ENCODE assay signal across 8 cellular contexts in the genomic region with DNA sequence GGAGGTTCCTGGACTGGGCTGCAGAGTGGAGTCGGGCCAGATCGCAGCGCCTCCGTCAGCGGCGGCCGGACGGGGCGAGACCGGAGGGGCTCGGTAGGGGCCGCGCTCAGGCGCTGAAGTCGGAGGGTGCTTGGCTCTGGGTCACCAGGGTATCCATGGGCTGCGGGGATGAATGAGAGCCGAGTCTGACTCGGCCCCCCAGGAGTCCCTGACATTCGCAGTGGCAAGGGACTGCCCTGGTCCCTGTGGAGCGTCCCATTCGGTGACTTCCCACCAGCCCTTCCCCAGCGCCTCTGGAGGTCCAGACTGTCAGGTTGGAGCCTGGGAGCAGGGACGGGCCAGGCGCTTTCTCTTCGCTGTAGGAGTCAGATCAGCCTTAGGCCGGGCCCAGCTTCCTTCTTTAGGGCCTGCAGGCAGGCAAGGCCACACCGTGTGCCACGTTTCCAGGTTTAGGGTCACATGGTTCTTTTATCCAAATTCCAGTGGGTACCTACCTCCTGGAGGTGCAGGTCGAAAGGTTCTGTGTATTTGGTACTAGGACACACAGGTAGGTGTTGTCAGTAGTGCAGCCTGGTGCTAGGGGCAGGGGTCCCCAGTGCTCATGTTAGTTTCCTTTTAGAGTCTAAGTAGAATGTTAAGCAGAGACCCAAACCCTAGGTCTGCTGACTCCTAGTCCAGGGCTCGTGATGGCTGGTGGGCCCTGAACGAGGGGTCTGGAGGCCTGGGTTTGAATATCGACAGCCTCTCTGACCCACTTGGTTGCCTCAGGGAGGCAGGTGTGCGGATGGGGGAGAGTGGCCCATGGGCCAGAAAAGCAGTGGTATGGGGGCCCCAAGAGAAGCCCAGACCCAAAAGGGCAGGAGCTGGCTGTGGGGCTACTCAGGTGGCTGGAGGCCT. TPM values are rescaled to one million over a fixed set of nuclear protein-coding genes. Genes with fewer than 3 reads are reported as not detected.
DNase-seq lines count a peak whose midpoint lies in the region; ATAC-seq, FAIRE-seq and TF ChIP-seq lines count a peak whose summit lies in the region.

No MANE protein-coding gene starts in this region.

- no peaks in the 10 kb centered on the region for H3K9me3 Mint-ChIP-seq in immature natural killer cell

- H3K27ac ChIP-seq in stomach smooth muscle (ENCODE audit: low read length) = peak overlapping the region; percentile 37

- H3K4me1 Mint-ChIP-seq in immature natural killer cell = peaks cover 13 to 29% of the 10 kb centered on the region in 2 donors

- H3K9me3 ChIP-seq in adipocyte (ENCODE audit: control insufficient read depth, low read length) = no peaks in the 10 kb centered on the region
- no peaks in the 10 kb centered on the region for H3K9me3 ChIP-seq in stomach smooth muscle (ENCODE audit: control insufficient read depth in 2 of 2, low read length in 2 of 2)

- DNase-seq in GM12865 (ENCODE audit: low read depth) (no peak), adipocyte (ENCODE audit: low read depth) (peak; percentile 35), immature natural killer cell (no peak), COR-L47 (lab: John Stamatoyannopoulos, UW) (no peak), occipital lobe (lab: John Stamatoyannopoulos, UW) (no peak), D721Med (ENCODE audit: insufficient read length, low spot score) (no peak)

- TF ChIP-seq CTCF in GM12865 (IDR thresholded peaks at IDR 0.05; ENCODE audit: insufficient read depth, low read depth, low read length, missing control alignments) (no peak), D721Med (IDR thresholded peaks at IDR 0.05; ENCODE audit: insufficient read depth, missing control alignments) (no peak)

- H3K36me3 Mint-ChIP-seq in immature natural killer cell = no peaks in the 10 kb centered on the region

- H3K27me3 Mint-ChIP-seq in immature natural killer cell (ENCODE audit: low read depth in 3 of 3) = peaks cover 2 to 5% (median 5%) of the 10 kb centered on the region in 3 donors

- peak overlapping the region; percentile 73 to 83 (median 77) for H3K4me3 Mint-ChIP-seq in immature natural killer cell

- H3K4me3 ChIP-seq in GM12865 (ENCODE audit: low read depth, low read length) (peak overlapping the region; percentile 84), adipocyte (ENCODE audit: low read length) (peak overlapping the region; percentile 91), stomach smooth muscle (ENCODE audit: low read length in 2 of 2) (peak overlapping the region; percentile 65 to 81)

- H3K27ac Mint-ChIP-seq in immature natural killer cell = peak overlapping the region in 2 of 6 donors; percentile 40 to 49

- peaks cover 6% of the 10 kb centered on the region for H3K27me3 ChIP-seq in adipocyte (replicated peaks; ENCODE audit: control insufficient read depth, insufficient read depth, low read length)
- no peaks in the 10 kb centered on the region for H3K27me3 ChIP-seq in stomach smooth muscle (ENCODE audit: control insufficient read depth in 1 of 2, insufficient read depth in 2 of 2, low read length in 2 of 2)

- H3K9ac ChIP-seq in adipocyte (ENCODE audit: low read length) (peak overlapping the region; percentile 93), stomach smooth muscle (ENCODE audit: low read length in 2 of 2) (peak overlapping the region; percentile 73 to 76)

- H3K4me1 ChIP-seq in adipocyte (ENCODE audit: control insufficient read depth, insufficient read depth, low read length) (peaks cover 8% of the 10 kb centered on the region), stomach smooth muscle (ENCODE audit: control insufficient read depth, insufficient read depth, low read length) (peaks cover 36% of the 10 kb centered on the region)

- no peak for FAIRE-seq in D721Med (lab: Jason Lieb, UNC)

- H3K36me3 ChIP-seq in adipocyte (ENCODE audit: control insufficient read depth, insufficient read depth, low read length, severe bottlenecking) (no peaks in the 10 kb centered on the region), stomach smooth muscle (ENCODE audit: control insufficient read depth in 2 of 2, insufficient read depth in 2 of 2, low read length in 2 of 2) (no peaks in the 10 kb centered on the region)

- peak; percentile 19 for ATAC-seq in HG03354 (IDR thresholded peaks at IDR 0.05; ENCODE audit: poor library complexity, severe bottlenecking, unreplicated experiment)

RNA-seq across cellular contexts. Expression of gene SLC25A29, which starts 1.2 kb away (rescaled TPM):
- polyA plus RNA-seq in immature natural killer cell = 1 to 10 TPM; 4.2 to 5.6 (median 4.6) TPM
- 41.8 TPM for total RNA-seq in occipital lobe

RNA-seq across cellular contexts. Expression of gene SLC25A47, which starts 15.7 kb away (rescaled TPM):
- polyA plus RNA-seq in immature natural killer cell = not detected
- total RNA-seq in occipital lobe = not detected
